ENCODE assay signal across 21 cellular contexts in genomic region chr21:43692949-43693348, GRCh38. TPM values are rescaled to one million over a fixed set of nuclear protein-coding genes. Genes with fewer than 3 reads are reported as not detected.
A peak's percentile ranks its signal among the peaks of the same experiment; 100 is the strongest.
DNase-seq lines count a peak whose midpoint lies in the region; ATAC-seq, FAIRE-seq and TF ChIP-seq lines count a peak whose summit lies in the region.
"Had no signal": no experiment of that assay in that cellular context is flagged by ENCODE, and none has a peak within 500 bp of the region (broad histone marks: within the 10 kb centered on the region; RNA-seq: fewer than 3 reads in every experiment).

No MANE protein-coding gene starts in this region.

- H3K36me3 Mint-ChIP-seq in stimulated activated effector memory CD8-positive, alpha-beta T cell treated with anti-CD3 and anti-CD28 coated beads, Interleukin-12 subunit alpha, Interleukin-12 subunit beta, amount 100 ng/mL, for 72 hours, result peaks cover 98% of the 10 kb centered on the region
- peaks cover 27% of the 10 kb centered on the region for H3K36me3 Mint-ChIP-seq in activated CD8-positive, alpha-beta memory T cell treated with anti-CD3 and anti-CD28 coated beads, Interleukin-2, amount 10 ng/mL, durations not matched to agents 7 days and 5 days
- H3K36me3 Mint-ChIP-seq in mesothelial cell of epicardium, result peaks cover 27% of the 10 kb centered on the region

- TF ChIP-seq EP300 in K562 (IDR thresholded peaks at IDR 0.05; ENCODE audit: low read length), result no peak

- peaks cover 88% of the 10 kb centered on the region for H3K36me3 ChIP-seq in K562 (ENCODE audit: control insufficient read depth, insufficient read depth, low read length)
- peaks cover 13 to 38% of the 10 kb centered on the region in 2 donors for H3K36me3 ChIP-seq in kidney (ENCODE audit: control insufficient read depth in 1 of 2, insufficient read depth in 2 of 2, low read length in 2 of 2)

- H3K9ac ChIP-seq in K562 (ENCODE audit: insufficient read depth in 1 of 2, low read depth in 2 of 2, low read length in 2 of 2) (no peak overlapping the region; a peak in 1 of 4 replicates), kidney (ENCODE audit: low read length in 2 of 2) (no peak overlapping the region)

- peak overlapping the region; percentile 40 for H3K27ac Mint-ChIP-seq in stimulated activated effector memory CD8-positive, alpha-beta T cell treated with anti-CD3 and anti-CD28 coated beads, Interleukin-12 subunit alpha, Interleukin-12 subunit beta, amount 100 ng/mL, for 72 hours
- H3K27ac Mint-ChIP-seq in activated CD8-positive, alpha-beta memory T cell treated with anti-CD3 and anti-CD28 coated beads, Interleukin-2, amount 10 ng/mL, durations not matched to agents 7 days and 5 days, result no peak overlapping the region
- no peak overlapping the region for H3K27ac Mint-ChIP-seq in mesothelial cell of epicardium

- H3K27me3 Mint-ChIP-seq in activated CD8-positive, alpha-beta memory T cell treated with anti-CD3 and anti-CD28 coated beads, Interleukin-2, amount 10 ng/mL, durations not matched to agents 7 days and 5 days, result no peaks in the 10 kb centered on the region
- H3K27me3 Mint-ChIP-seq in mesothelial cell of epicardium (ENCODE audit: low read depth), result no peaks in the 10 kb centered on the region

- H3K4me1 ChIP-seq in K562 (replicated peaks in 1 of 2; ENCODE audit: control insufficient read depth in 2 of 2, insufficient read depth in 2 of 2, low read length in 2 of 2), result peaks cover 5 to 20% of the 10 kb centered on the region in 2 experiments; a peak in 3 of 5 replicates
- no peaks in the 10 kb centered on the region for H3K4me1 ChIP-seq in kidney (ENCODE audit: control insufficient read depth in 1 of 2, insufficient read depth in 1 of 2, low read depth in 1 of 2, low read length in 2 of 2)

- H3K27ac ChIP-seq in K562 (ENCODE audit: extremely low read depth, low read depth, low read length) (no peak overlapping the region), kidney (ENCODE audit: low read depth in 2 of 2, low read length in 2 of 2) (no peak overlapping the region)

- H3K9me3 Mint-ChIP-seq in stimulated activated effector memory CD8-positive, alpha-beta T cell treated with anti-CD3 and anti-CD28 coated beads, Interleukin-12 subunit alpha, Interleukin-12 subunit beta, amount 100 ng/mL, for 72 hours, result no peaks in the 10 kb centered on the region
- H3K9me3 Mint-ChIP-seq in activated CD8-positive, alpha-beta memory T cell treated with anti-CD3 and anti-CD28 coated beads, Interleukin-2, amount 10 ng/mL, durations not matched to agents 7 days and 5 days (ENCODE audit: low read depth), result no peaks in the 10 kb centered on the region
- no peaks in the 10 kb centered on the region for H3K9me3 Mint-ChIP-seq in mesothelial cell of epicardium

- no peak for TF ChIP-seq RAD21 in K562 (CRISPR knock-in tag; conservative IDR thresholded peaks at IDR 0.05 in 1 of 2, IDR thresholded peaks at IDR 0.05 in 1 of 2)

- FAIRE-seq in K562 (lab: Jason Lieb, UNC), result no peak
- FAIRE-seq in kidney (lab: Jason Lieb, UNC), result no peak
- FAIRE-seq: D721Med, H54 had no signal

- no peak overlapping the region for H3K4me2 ChIP-seq in K562 (ENCODE audit: insufficient read depth, low read length)

- CTCF ChIA-PET in K562 (lab: Yijun Ruan, JAX; ENCODE audit: low intra/inter-chr PET ratio), result no interaction called here
- CTCF ChIA-PET in activated CD8-positive, alpha-beta memory T cell treated with anti-CD3 and anti-CD28 coated beads, Interleukin-2, amount 10 ng/mL, durations not matched to agents 7 days and 5 days (lab: Charles Lee), result no interaction called here

- BruUV-seq in K562 (replicated peaks; lab: Mats Ljungman, UMichigan), result no TSS peak

- no peaks in the 10 kb centered on the region for H3K27me3 ChIP-seq in K562 (ENCODE audit: control insufficient read depth in 2 of 2, insufficient read depth in 2 of 2, low read length in 2 of 2)

- no peak for TF ChIP-seq POLR2A in K562 (conservative IDR thresholded peaks at IDR 0.05)

- no peaks in the 10 kb centered on the region for H3K79me2 ChIP-seq in K562 (ENCODE audit: control insufficient read depth, insufficient read depth, low read length)

- WGBS in K562 (ENCODE audit: insufficient coverage, low coverage, missing lambda C conversion rate), result 86% methylated on average over 8 of the region's 8 CpGs

- no peak overlapping the region for H3K4me3 Mint-ChIP-seq in stimulated activated effector memory CD8-positive, alpha-beta T cell treated with anti-CD3 and anti-CD28 coated beads, Interleukin-12 subunit alpha, Interleukin-12 subunit beta, amount 100 ng/mL, for 72 hours
- no peak overlapping the region for H3K4me3 Mint-ChIP-seq in activated CD8-positive, alpha-beta memory T cell treated with anti-CD3 and anti-CD28 coated beads, Interleukin-2, amount 10 ng/mL, durations not matched to agents 7 days and 5 days
- H3K4me3 Mint-ChIP-seq in mesothelial cell of epicardium, result no peak overlapping the region

- no peaks in the 10 kb centered on the region for H3K4me1 Mint-ChIP-seq in stimulated activated effector memory CD8-positive, alpha-beta T cell treated with anti-CD3 and anti-CD28 coated beads, Interleukin-12 subunit alpha, Interleukin-12 subunit beta, amount 100 ng/mL, for 72 hours
- H3K4me1 Mint-ChIP-seq in activated CD8-positive, alpha-beta memory T cell treated with anti-CD3 and anti-CD28 coated beads, Interleukin-2, amount 10 ng/mL, durations not matched to agents 7 days and 5 days, result no peaks in the 10 kb centered on the region
- no peaks in the 10 kb centered on the region for H3K4me1 Mint-ChIP-seq in mesothelial cell of epicardium

- no peak for TF ChIP-seq CTCF in K562 (IDR thresholded peaks at IDR 0.05 in 2 of 3, conservative IDR thresholded peaks at IDR 0.05 in 1 of 3; ENCODE audit: insufficient read depth in 2 of 3, low read depth in 1 of 3, low read length in 3 of 3)
- no peak for TF ChIP-seq CTCF in kidney (IDR thresholded peaks at IDR 0.05; ENCODE audit: borderline replicate concordance, extremely low read depth, insufficient read depth)
- no peak for TF ChIP-seq CTCF in mesothelial cell of epicardium (IDR thresholded peaks at IDR 0.05; ENCODE audit: unreplicated experiment)

- DNase-seq in activated effector memory CD4-positive, alpha-beta T cell treated with anti-CD3 and anti-CD28 coated beads, Interleukin-2, amount 50 U/mL, for 16 hours, result peak; percentile 45
- DNase-seq in activated effector memory CD4-positive, alpha-beta T cell treated with Interleukin-2 at 50 U/mL for 16 hours, result no peak
- no peak for DNase-seq in K562 (ENCODE audit: extremely low read depth in 1 of 4, low spot score in 3 of 4)
- peak; percentile 37 for DNase-seq in kidney
- no peak for DNase-seq in stimulated activated effector memory CD8-positive, alpha-beta T cell treated with anti-CD3 and anti-CD28 coated beads, Interleukin-12 subunit alpha, Interleukin-12 subunit beta, amount 100 ng/mL, for 72 hours (ENCODE audit: low spot score in 2 of 2)
- DNase-seq in NK-92 treated with Interleukin-12 subunit alpha and Interleukin-12 subunit beta, amount 100 ng/mL, for 24 hours (lab: John Stamatoyannopoulos, UW), result no peak
- DNase-seq in activated CD8-positive, alpha-beta memory T cell treated with anti-CD3 and anti-CD28 coated beads, Interleukin-2, amount 10 ng/mL, durations not matched to agents 7 days and 5 days, result no peak
- no peak for DNase-seq in mesothelial cell of epicardium (ENCODE audit: low spot score in 2 of 2, unreplicated experiment in 2 of 2)
- DNase-seq: 8988T, ACHN, KBM-7, MV-4-11, NCI-H1105, NCI-H1436 treated with DMSO at 0.1 percent for 48 hours, NCI-H187 treated with DMSO at 0.1 percent for 48 hours, NCI-H446, NCI-H526, RPMI8226, SHP77 treated with DMSO at 0.1 percent for 48 hours had no signal

- no peak overlapping the region for H2AFZ ChIP-seq in K562 (ENCODE audit: low read depth, low read length)

- H3K9me3 ChIP-seq in K562 (replicated peaks; ENCODE audit: control insufficient read depth, insufficient read depth, low read depth, low read length), result no peaks in the 10 kb centered on the region
- no peaks in the 10 kb centered on the region for H3K9me3 ChIP-seq in kidney (ENCODE audit: control insufficient read depth in 1 of 2, low read length in 2 of 2)

- no peaks in the 10 kb centered on the region for H3K9me1 ChIP-seq in K562 (ENCODE audit: control insufficient read depth, insufficient read depth, low read length)

- H3K4me3 ChIP-seq in K562, result no peak overlapping the region
- no peak overlapping the region for H3K4me3 ChIP-seq in kidney (ENCODE audit: low read length in 2 of 2)

- intact Hi-C loops in K562 (cut with micrococcal nuclease) (no loop called here), kidney (cut with DNase I) (no loop called here)

- H4K20me1 ChIP-seq in K562 (replicated peaks; ENCODE audit: control insufficient read depth, insufficient read depth, low read length), result no peaks in the 10 kb centered on the region

- no peak for ATAC-seq in K562
- no peak for ATAC-seq in stimulated activated effector memory CD8-positive, alpha-beta T cell treated with anti-CD3 and anti-CD28 coated beads, Interleukin-12 subunit alpha, Interleukin-12 subunit beta, amount 100 ng/mL, for 72 hours
- no peak for ATAC-seq in activated CD8-positive, alpha-beta memory T cell treated with anti-CD3 and anti-CD28 coated beads, Interleukin-2, amount 10 ng/mL, durations not matched to agents 7 days and 5 days

- POLR2A ChIA-PET in K562 (lab: Yijun Ruan, JAX), result interaction anchor here (0.6 to 0.7 kb wide), 3 partner anchors 11 to 89 kb away, joined by 3 to 6 read pairs (median 5); no protein-coding TSS in a partner anchor

- in situ Hi-C loops in K562 (cut with MboI), result no loop called here

RNA-seq across cellular contexts. Expression of gene PDXK, which starts 26.0 kb away (rescaled TPM):
- total RNA-seq in K562 (2011; cell fraction: chromatin; rRNA removed; ENCODE audit: low replicate concordance), result 130 and 265 TPM in 2 replicates
- 121 and 125 TPM in 2 replicates for total RNA-seq in K562 (2011; cell fraction: nucleolus; rRNA removed)
- 113 and 116 TPM in 2 replicates for total RNA-seq in K562 (2011; cell fraction: nucleoplasm; rRNA removed)
- total RNA-seq in K562 (2014; rRNA removed) (95.1 and 117 TPM in 2 replicates), K562 (2014; rRNA removed; fragmentation: Illumina TruSeq; extraction: Trizol) (57.2 and 71.2 TPM in 2 replicates), K562 (2015; rRNA removed; fragmentation: Illumina TruSeq; extraction: Trizol) (46.8 and 47.5 TPM in 2 replicates), K562 (2021) (162 TPM in 2 replicates), kidney (210 TPM), mesothelial cell of epicardium (79.6 to 86.2 TPM (median 81.1 TPM) in 3 replicates)
- polyA plus RNA-seq in K562 (2011; rRNA removed) (135 and 158 TPM in 2 replicates), K562 (2014; fragmentation: Illumina TruSeq; extraction: Trizol) (80.6 and 84.8 TPM in 2 replicates), K562 (2014; fragmentation: Nextera tagmentation; extraction: Ambion mirVana) (1 to 10 TPM; 5.6 to 8.9 TPM), K562 (2014; rRNA removed) (76.5 and 103 TPM in 2 replicates), kidney (ENCODE audit: insufficient read depth, low read depth, low replicate concordance) (122 TPM)
- 118 and 126 TPM in 2 replicates for polyA plus RNA-seq in K562 (2011; cell fraction: cytosol; rRNA removed)
- 116 TPM in 2 replicates for polyA plus RNA-seq in K562 (2011; cell fraction: nucleus; rRNA removed)
- 82.1 and 83.5 TPM in 2 replicates for polyA plus RNA-seq in K562 (2012)
- 203 and 232 TPM in 2 replicates for polyA minus RNA-seq in K562 (2011; rRNA and poly(A)+ RNA removed)
- polyA minus RNA-seq in K562 (2011; cell fraction: cytosol; rRNA and poly(A)+ RNA removed), result 63.0 and 91.6 TPM in 2 replicates
- polyA minus RNA-seq in K562 (2011; cell fraction: nucleus; rRNA and poly(A)+ RNA removed), result 27.7 and 39.5 TPM in 2 replicates
- total RNA-seq in activated CD8-positive, alpha-beta memory T cell treated with anti-CD3 and anti-CD28 coated beads, Interleukin-2, amount 10 ng/mL, durations not matched to agents 7 days and 5 days, result 10 to 100 TPM; 95.3 to 99.6 TPM

RNA-seq across cellular contexts. Expression of gene RRP1B, which starts 33.6 kb away (rescaled TPM):
- 24.0 and 28.8 TPM in 2 replicates for total RNA-seq in K562 (2011; cell fraction: chromatin; rRNA removed; ENCODE audit: low replicate concordance)
- 15.3 and 16.3 TPM in 2 replicates for total RNA-seq in K562 (2011; cell fraction: nucleolus; rRNA removed)
- total RNA-seq in K562 (2011; cell fraction: nucleoplasm; rRNA removed), result 18.6 and 20.9 TPM in 2 replicates
- 41.9 and 58.6 TPM in 2 replicates for total RNA-seq in K562 (2014; rRNA removed)
- total RNA-seq in K562 (2014; rRNA removed; fragmentation: Illumina TruSeq; extraction: Trizol), result 43.4 and 46.4 TPM in 2 replicates
- 49.7 and 49.8 TPM in 2 replicates for total RNA-seq in K562 (2015; rRNA removed; fragmentation: Illumina TruSeq; extraction: Trizol)
- total RNA-seq in K562 (2021), result 66.6 and 66.7 TPM in 2 replicates
- polyA plus RNA-seq in K562 (2011; rRNA removed), result 20.4 and 21.4 TPM in 2 replicates
- 14.2 and 16.4 TPM in 2 replicates for polyA plus RNA-seq in K562 (2011; cell fraction: cytosol; rRNA removed)
- 18.5 and 23.6 TPM in 2 replicates for polyA plus RNA-seq in K562 (2011; cell fraction: nucleus; rRNA removed)
- polyA plus RNA-seq in K562 (2012), result 20.2 and 31.0 TPM in 2 replicates
- polyA plus RNA-seq in K562 (2014; fragmentation: Illumina TruSeq; extraction: Trizol), result 48.4 and 49.4 TPM in 2 replicates
- polyA plus RNA-seq in K562 (2014; fragmentation: Nextera tagmentation; extraction: Ambion mirVana), result 1 to 10 TPM; 6.8 to 8.0 TPM
- 31.3 and 33.1 TPM in 2 replicates for polyA plus RNA-seq in K562 (2014; rRNA removed)
- 32.2 and 37.5 TPM in 2 replicates for polyA minus RNA-seq in K562 (2011; rRNA and poly(A)+ RNA removed)
- 30.1 and 30.8 TPM in 2 replicates for polyA minus RNA-seq in K562 (2011; cell fraction: cytosol; rRNA and poly(A)+ RNA removed)
- 8.1 and 12.1 TPM in 2 replicates for polyA minus RNA-seq in K562 (2011; cell fraction: nucleus; rRNA and poly(A)+ RNA removed)
- 17.8 TPM for total RNA-seq in kidney
- polyA plus RNA-seq in kidney (ENCODE audit: insufficient read depth, low read depth, low replicate concordance), result 5.0 TPM
- total RNA-seq in activated CD8-positive, alpha-beta memory T cell treated with anti-CD3 and anti-CD28 coated beads, Interleukin-2, amount 10 ng/mL, durations not matched to agents 7 days and 5 days, result 10 to 100 TPM; 49.1 to 50.4 TPM
- 34.6 to 35.3 TPM (median 35.2 TPM) in 3 replicates for total RNA-seq in mesothelial cell of epicardium

RNA-seq across cellular contexts. Expression of gene HSF2BP, which starts 33.7 kb away (rescaled TPM):
- 0.56 and 0.69 TPM in 2 replicates for total RNA-seq in K562 (2011; cell fraction: chromatin; rRNA removed; ENCODE audit: low replicate concordance)
- total RNA-seq in K562 (2011; cell fraction: nucleolus; rRNA removed), result 0.17 and 0.39 TPM in 2 replicates
- 0.29 and 0.61 TPM in 2 replicates for total RNA-seq in K562 (2011; cell fraction: nucleoplasm; rRNA removed)
- 0.20 TPM in 1 of 2 replicates, not detected in the other for total RNA-seq in K562 (2014; rRNA removed)
- 0.19 and 0.22 TPM in 2 replicates for total RNA-seq in K562 (2014; rRNA removed; fragmentation: Illumina TruSeq; extraction: Trizol)
- 0.18 and 0.23 TPM in 2 replicates for total RNA-seq in K562 (2015; rRNA removed; fragmentation: Illumina TruSeq; extraction: Trizol)
- 0.22 and 0.55 TPM in 2 replicates for total RNA-seq in K562 (2021)
- 0.20 and 0.30 TPM in 2 replicates for polyA plus RNA-seq in K562 (2011; rRNA removed)
- polyA plus RNA-seq in K562 (2011; cell fraction: cytosol; rRNA removed), result 0.34 TPM in 2 replicates
- 0.18 and 0.38 TPM in 2 replicates for polyA plus RNA-seq in K562 (2011; cell fraction: nucleus; rRNA removed)
- polyA plus RNA-seq in K562 (2012), result 0.18 and 0.21 TPM in 2 replicates
- polyA plus RNA-seq in K562 (2014; fragmentation: Illumina TruSeq; extraction: Trizol), result 0.12 TPM in 1 of 2 replicates, not detected in the other
- polyA plus RNA-seq in K562 (2014; fragmentation: Nextera tagmentation; extraction: Ambion mirVana), result under 1 TPM in 1 of 2 experiments, not detected in 1; 0.04 TPM
- polyA plus RNA-seq in K562 (2014; rRNA removed), result 0.53 and 0.57 TPM in 2 replicates
- 0.11 and 0.12 TPM in 2 replicates for polyA minus RNA-seq in K562 (2011; rRNA and poly(A)+ RNA removed)
- not detected in 2 replicates for polyA minus RNA-seq in K562 (2011; cell fraction: cytosol; rRNA and poly(A)+ RNA removed)
- 0.22 and 0.27 TPM in 2 replicates for polyA minus RNA-seq in K562 (2011; cell fraction: nucleus; rRNA and poly(A)+ RNA removed)
- total RNA-seq in kidney, result 0.60 TPM
- polyA plus RNA-seq in kidney (ENCODE audit: insufficient read depth, low read depth, low replicate concordance), result 0.19 TPM
- under 1 TPM; 0.21 to 0.47 TPM for total RNA-seq in activated CD8-positive, alpha-beta memory T cell treated with anti-CD3 and anti-CD28 coated beads, Interleukin-2, amount 10 ng/mL, durations not matched to agents 7 days and 5 days
- total RNA-seq in mesothelial cell of epicardium, result 3.8 to 5.1 TPM (median 5.0 TPM) in 3 replicates

Comparison
In these comparisons a context has a peak if more than half of its experiments do, and no peak if none do; other contexts are left out.
1. DNase-seq: peak in activated effector memory CD4-positive, alpha-beta T cell treated with anti-CD3 and anti-CD28 coated beads, Interleukin-2, amount 50 U/mL, for 16 hours (single experiment) and kidney (single experiment); none in activated effector memory CD4-positive, alpha-beta T cell treated with Interleukin-2 at 50 U/mL for 16 hours (single experiment), K562 (0 of 4), stimulated activated effector memory CD8-positive, alpha-beta T cell treated with anti-CD3 and anti-CD28 coated beads, Interleukin-12 subunit alpha, Interleukin-12 subunit beta, amount 100 ng/mL, for 72 hours (0 of 2), NK-92 treated with Interleukin-12 subunit alpha and Interleukin-12 subunit beta, amount 100 ng/mL, for 24 hours (single experiment), activated CD8-positive, alpha-beta memory T cell treated with anti-CD3 and anti-CD28 coated beads, Interleukin-2, amount 10 ng/mL, durations not matched to agents 7 days and 5 days (single experiment) and mesothelial cell of epicardium (0 of 2).